Comparison of ENCODE assay signal across 26 cellular contexts in genomic region chr5:74971947-74972460, GRCh38.
"Had no signal": no experiment of that assay in that cellular context is flagged by ENCODE, and none has a peak within 500 bp of the region (broad histone marks: within the 10 kb centered on the region; RNA-seq: fewer than 3 reads in every experiment).

No MANE protein-coding gene starts in this region.

- H3K4me1 ChIP-seq: ascending aorta, breast epithelium had no signal

- H3K27me3 Mint-ChIP-seq: activated CD4-positive, alpha-beta T cell treated with anti-CD3 and anti-CD28 coated beads, Interleukin-2, amount 10 ng/mL, durations not matched to agents 7 days and 5 days; activated naive CD4-positive, alpha-beta T cell treated with anti-CD3 and anti-CD28 coated beads, Interleukin-2, amount 10 ng/mL, durations not matched to agents 7 days and 5 days; activated naive CD8-positive, alpha-beta T cell treated with anti-CD3 and anti-CD28 coated beads, Interleukin-2, amount 10 ng/mL, durations not matched to agents 7 days and 5 days; activated T-cell treated with anti-CD3 and anti-CD28 coated beads, Interleukin-2, amount 50 U/mL, for 24 hours; brain had no signal

- H3K27ac ChIP-seq: ascending aorta, breast epithelium, cardiac muscle cell, epithelial cell of prostate had no signal

- H3K27me3 ChIP-seq: ascending aorta, breast epithelium, cardiac muscle cell had no signal

- H3K36me3 ChIP-seq: ascending aorta, breast epithelium, cardiac muscle cell had no signal

- DNase-seq: activated CD4-positive, alpha-beta memory T cell treated with anti-CD3 and anti-CD28 coated beads, Interleukin-2, amount 10 ng/mL, durations not matched to agents 7 days and 5 days; activated CD4-positive, alpha-beta T cell treated with anti-CD3 and anti-CD28 coated beads for 1 hour; activated CD4-positive, alpha-beta T cell treated with anti-CD3 and anti-CD28 coated beads for 4 hours; activated CD4-positive, alpha-beta T cell treated with anti-CD3 and anti-CD28 coated beads, Interleukin-2, amount 10 ng/mL, durations not matched to agents 7 days and 5 days; activated CD4-positive, alpha-beta T cell treated with anti-CD3 and anti-CD28 coated beads, Interleukin-2, amount 50 U/mL, for 4 hours; activated CD8-positive, alpha-beta memory T cell treated with anti-CD3 and anti-CD28 coated beads, Interleukin-2, amount 50 U/mL, for 48 hours; activated gamma-delta T cell; activated naive CD4-positive, alpha-beta T cell; activated naive CD4-positive, alpha-beta T cell treated with anti-CD3 and anti-CD28 coated beads, Interleukin-2, amount 10 ng/mL, durations not matched to agents 7 days and 5 days; activated naive CD8-positive, alpha-beta T cell treated with anti-CD3 and anti-CD28 coated beads, Interleukin-2, amount 10 ng/mL, durations not matched to agents 7 days and 5 days; activated T-cell treated with anti-CD3 and anti-CD28 coated beads for 4 hours; activated T-cell treated with anti-CD3 and anti-CD28 coated beads, Interleukin-2, amount 50 U/mL, for 24 hours; activated T-cell treated with anti-CD3 and anti-CD28 coated beads, Interleukin-2, amount 50 U/mL, for 72 hours; central memory CD4-positive, alpha-beta T cell; cortex of kidney; dermis blood vessel endothelial cell; effector CD8-positive, alpha-beta T cell; foreskin fibroblast; head of caudate nucleus; T-helper 2 cell had no signal

- H3K9me3 ChIP-seq: ascending aorta had no signal

- H3K4me1 Mint-ChIP-seq: brain had no signal

- H3K36me3 Mint-ChIP-seq: brain had no signal

- H3K4me3 ChIP-seq: ascending aorta, breast epithelium, cardiac muscle cell had no signal

- H3K27ac Mint-ChIP-seq: activated CD4-positive, alpha-beta memory T cell treated with anti-CD3 and anti-CD28 coated beads, Interleukin-2, amount 10 ng/mL, durations not matched to agents 7 days and 5 days; activated CD4-positive, alpha-beta T cell treated with anti-CD3 and anti-CD28 coated beads, Interleukin-2, amount 10 ng/mL, durations not matched to agents 7 days and 5 days; activated naive CD4-positive, alpha-beta T cell treated with anti-CD3 and anti-CD28 coated beads, Interleukin-2, amount 10 ng/mL, durations not matched to agents 7 days and 5 days; activated naive CD8-positive, alpha-beta T cell treated with anti-CD3 and anti-CD28 coated beads, Interleukin-2, amount 10 ng/mL, durations not matched to agents 7 days and 5 days; activated T-cell treated with anti-CD3 and anti-CD28 coated beads, Interleukin-2, amount 50 U/mL, for 24 hours; activated T-cell treated with anti-CD3 and anti-CD28 coated beads, Interleukin-2, amount 50 U/mL, for 72 hours; brain; WTC11 had no signal

- H3K4me3 Mint-ChIP-seq: activated CD4-positive, alpha-beta memory T cell treated with anti-CD3 and anti-CD28 coated beads, Interleukin-2, amount 10 ng/mL, durations not matched to agents 7 days and 5 days; activated CD4-positive, alpha-beta T cell treated with anti-CD3 and anti-CD28 coated beads, Interleukin-2, amount 10 ng/mL, durations not matched to agents 7 days and 5 days; activated naive CD4-positive, alpha-beta T cell treated with anti-CD3 and anti-CD28 coated beads, Interleukin-2, amount 10 ng/mL, durations not matched to agents 7 days and 5 days; activated naive CD8-positive, alpha-beta T cell treated with anti-CD3 and anti-CD28 coated beads, Interleukin-2, amount 10 ng/mL, durations not matched to agents 7 days and 5 days; activated T-cell treated with anti-CD3 and anti-CD28 coated beads, Interleukin-2, amount 50 U/mL, for 24 hours; activated T-cell treated with anti-CD3 and anti-CD28 coated beads, Interleukin-2, amount 50 U/mL, for 72 hours; brain; WTC11 had no signal
